ENCODE assay signal across 2 cellular contexts in the genomic region with DNA sequence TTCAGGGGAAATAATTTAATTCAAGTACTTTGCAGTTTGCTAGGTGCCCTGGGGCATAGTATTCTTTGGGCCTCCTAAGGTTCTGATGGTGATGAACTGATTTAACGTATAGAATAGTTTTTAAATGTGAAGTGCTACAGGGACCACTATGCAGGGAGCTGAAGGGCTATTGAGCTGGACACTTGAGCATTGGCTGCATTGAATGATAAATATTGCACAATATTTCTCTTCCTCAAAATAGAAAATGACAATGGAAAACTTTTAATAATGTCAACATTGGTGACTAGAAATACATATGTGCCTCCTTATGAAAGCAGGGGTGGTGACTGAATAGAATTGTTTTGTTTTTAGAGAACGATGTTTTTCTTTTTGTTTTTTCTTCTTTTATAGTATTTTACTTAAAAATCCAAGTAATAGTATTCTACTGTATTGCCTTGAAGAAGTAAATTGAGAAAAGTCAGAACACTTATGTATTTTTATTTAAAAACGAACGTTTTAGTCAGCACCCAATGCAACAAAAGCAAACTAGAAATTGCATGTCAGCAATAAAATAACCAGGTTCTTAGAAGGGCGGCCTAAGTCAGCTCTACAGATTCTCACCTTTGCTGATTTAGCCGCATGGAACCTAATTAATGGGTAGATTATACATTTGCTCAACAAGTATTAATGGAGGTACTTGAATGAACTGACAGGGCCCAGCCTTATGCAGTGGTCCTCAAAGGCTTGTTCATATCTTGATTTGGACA.
TF ChIP-seq lines count a peak whose summit lies in the region.

No MANE protein-coding gene starts in this region.

TF ChIP-seq in IMR-90, 13 proteins besides CTCF, POLR2A, EP300 and RAD21:
- TF ChIP-seq ELK1 (IDR thresholded peaks at IDR 0.05; ENCODE audit: borderline replicate concordance, low read depth, low read length) (no peak), SMC3 (IDR thresholded peaks at IDR 0.05; ENCODE audit: low read depth, low read length) (no peak), MAZ (IDR thresholded peaks at IDR 0.05; ENCODE audit: borderline replicate concordance, low read depth, low read length) (no peak), MAFK (IDR thresholded peaks at IDR 0.05; ENCODE audit: low read depth, low read length) (peak; percentile 78), USF2 (IDR thresholded peaks at IDR 0.05; ENCODE audit: low read depth, low read length) (no peak), MXI1 (IDR thresholded peaks at IDR 0.05; ENCODE audit: borderline replicate concordance, low read depth, low read length) (no peak), RCOR1 (IDR thresholded peaks at IDR 0.05; ENCODE audit: insufficient replicate concordance, low read length) (no peak), FOS (IDR thresholded peaks at IDR 0.05; ENCODE audit: low read depth, low read length) (no peak), CEBPB (IDR thresholded peaks at IDR 0.05; ENCODE audit: low read depth, low read length) (peak; percentile 67), BHLHE40 (IDR thresholded peaks at IDR 0.05; ENCODE audit: low read depth, low read length) (no peak), CHD1 (IDR thresholded peaks at IDR 0.05; ENCODE audit: low read depth, low read length) (no peak), NFE2L2 (IDR thresholded peaks at IDR 0.05; ENCODE audit: low read depth, low read length) (no peak)

TF ChIP-seq in K562, 482 proteins besides CTCF, POLR2A, EP300 and RAD21:
- TF ChIP-seq ZNF696 (CRISPR knock-in tag; conservative IDR thresholded peaks at IDR 0.05) (no peak), MAFK (IDR thresholded peaks at IDR 0.05; ENCODE audit: low read length) (peak; percentile 22; the same call in 1 of the 2 replicates), TCF3 (CRISPR knock-in tag; IDR thresholded peaks at IDR 0.05) (no peak), CEBPB (tag; IDR thresholded peaks at IDR 0.05) (peak; percentile 64; the same call in 1 of the 2 replicates), MAFG (tag; conservative IDR thresholded peaks at IDR 0.05) (peak; percentile 67), RCOR1 (IDR thresholded peaks at IDR 0.05; ENCODE audit: borderline replicate concordance in 1 of 2, low read depth in 2 of 2, low read length in 2 of 2) (no peak), MAFF (IDR thresholded peaks at IDR 0.05; ENCODE audit: low read length) (peak; percentile 56), ZNF316 (IDR thresholded peaks at IDR 0.05) (peak; percentile 65), C11orf30 (IDR thresholded peaks at IDR 0.05; ENCODE audit: low read depth) (peak; percentile 63), CEBPG (CRISPR knock-in tag; IDR thresholded peaks at IDR 0.05) (no peak), CEBPG (tag; conservative IDR thresholded peaks at IDR 0.05 in 1 of 2, IDR thresholded peaks at IDR 0.05 in 1 of 2) (peak; percentile 38 to 78; a peak in 3 of 4 replicates)
